ENCODE assay signal across 12 cellular contexts in the genomic region with DNA sequence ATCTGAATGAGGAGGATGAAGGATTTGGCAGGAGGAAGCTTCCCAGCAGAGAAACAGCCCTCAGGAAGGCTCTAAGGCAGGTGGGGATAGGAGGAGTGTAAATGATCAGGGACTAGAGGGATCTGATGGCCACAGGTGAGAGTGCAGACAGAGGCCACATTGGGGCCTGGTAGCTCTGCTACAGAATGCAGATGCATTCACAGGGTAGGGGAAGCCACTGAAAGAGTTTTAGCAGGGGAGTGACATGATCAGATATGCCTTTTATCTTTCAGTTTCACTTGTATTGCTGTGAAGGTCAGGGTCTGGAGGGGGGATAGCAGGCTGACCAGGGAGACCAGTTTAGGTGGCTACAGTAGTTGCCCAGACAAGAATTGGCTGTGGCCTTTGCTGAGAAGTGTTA. TPM values are rescaled to one million over a fixed set of nuclear protein-coding genes. Genes with fewer than 3 reads are reported as not detected.
DNase-seq lines count a peak whose midpoint lies in the region; ATAC-seq, FAIRE-seq and TF ChIP-seq lines count a peak whose summit lies in the region.
"Had no signal": no experiment of that assay in that cellular context is flagged by ENCODE, and none has a peak within 500 bp of the region (broad histone marks: within the 10 kb centered on the region; RNA-seq: fewer than 3 reads in every experiment).

No MANE protein-coding gene starts in this region.

- peak overlapping the region in 6 of 8 donors; percentile 22 to 98 (median 47) for H3K4me3 Mint-ChIP-seq in CD4-positive, alpha-beta memory T cell
- H3K4me3 Mint-ChIP-seq in IgD-negative memory B cell (peak overlapping the region; percentile 10 to 97 (median 40)), nephron progenitor cell (no peak overlapping the region)

- no peak for TF ChIP-seq EP300 in GM12878 (IDR thresholded peaks at IDR 0.05; ENCODE audit: borderline replicate concordance in 1 of 2, control insufficient read depth in 1 of 2, low read depth in 2 of 2, low read length in 2 of 2)

- peak overlapping the region; percentile 32 for H3K9ac ChIP-seq in GM12878 (ENCODE audit: control insufficient read depth, insufficient read depth, low read length)

- intact Hi-C loops in CD4-positive, alpha-beta memory T cell (cut with micrococcal nuclease) = no loop called here
- intact Hi-C loops in GM12878 (cut with micrococcal nuclease; ENCODE audit: unreplicated experiment) = no loop called here

- H3K4me1 Mint-ChIP-seq in CD4-positive, alpha-beta memory T cell = peaks cover 34 to 65% (median 51%) of the 10 kb centered on the region in 4 donors
- peaks cover 23 to 44% (median 38%) of the 10 kb centered on the region in 3 donors for H3K4me1 Mint-ChIP-seq in IgD-negative memory B cell
- H3K4me1 Mint-ChIP-seq in nephron progenitor cell = peaks cover 27% of the 10 kb centered on the region

- H3K27ac Mint-ChIP-seq in CD4-positive, alpha-beta memory T cell = peak overlapping the region; percentile 8 to 85 (median 76)
- H3K27ac Mint-ChIP-seq in IgD-negative memory B cell = peak overlapping the region; percentile 8 to 88 (median 27)
- H3K27ac Mint-ChIP-seq in nephron progenitor cell = no peak overlapping the region

- peaks cover 44% of the 10 kb centered on the region for H3K79me2 ChIP-seq in GM12878 (ENCODE audit: control insufficient read depth, insufficient read depth, low read length)

- peak overlapping the region; percentile 93 for H3K4me2 ChIP-seq in GM12878 (ENCODE audit: control insufficient read depth, insufficient read depth)

- no peaks in the 10 kb centered on the region for H4K20me1 ChIP-seq in GM12878 (ENCODE audit: control insufficient read depth, insufficient read depth)

- H2AFZ ChIP-seq in GM12878 (ENCODE audit: control insufficient read depth, low read depth, low read length) = 0 out of 2 replicates have a peak overlapping the region, but pooled peaks have one; percentile 16

- no TSS peak for BruUV-seq in GM12878 (replicated peaks; lab: Mats Ljungman, UMichigan)

- no peaks in the 10 kb centered on the region for H3K36me3 ChIP-seq in CD4-positive, alpha-beta memory T cell (ENCODE audit: insufficient read depth, low read length)
- no peaks in the 10 kb centered on the region for H3K36me3 ChIP-seq in GM12878 (ENCODE audit: control insufficient read depth in 2 of 2, insufficient read depth in 2 of 2, low read length in 1 of 2)

- no peak overlapping the region for H3K4me3 ChIP-seq in CD4-positive, alpha-beta memory T cell (ENCODE audit: low read length in 2 of 2)
- H3K4me3 ChIP-seq in GM12878 = peak overlapping the region; percentile 83
- H3K4me3 ChIP-seq: lung had no signal

- RAD21 ChIA-PET in GM12878 (lab: Charles Lee; ENCODE audit: unreplicated experiment) = interaction anchor here (1.1 to 1.7 kb wide), 3 partner anchors 25 to 139 kb away, joined by 3 to 11 read pairs (median 3); partner anchors contain the start of genes CAMLG and PCBD2

- H3K4me1 ChIP-seq in CD4-positive, alpha-beta memory T cell (ENCODE audit: insufficient read depth, low read length) = peaks cover 33% of the 10 kb centered on the region
- peaks cover 18% of the 10 kb centered on the region for H3K4me1 ChIP-seq in GM12878 (ENCODE audit: control insufficient read depth, insufficient read depth, low read length)

- SMC1A ChIA-PET in GM12878 (lab: Charles Lee; ENCODE audit: uncharacterized antibody, unreplicated experiment) = interaction anchor here (1.1 to 1.8 kb wide), 4 partner anchors 8 to 27 kb away, joined by 3 to 7 read pairs (median 4); partner anchors contain the start of gene PCBD2

- no peaks in the 10 kb centered on the region for H3K27me3 Mint-ChIP-seq in CD4-positive, alpha-beta memory T cell
- H3K27me3 Mint-ChIP-seq in IgD-negative memory B cell (no peaks in the 10 kb centered on the region), nephron progenitor cell (ENCODE audit: low read depth, poor library complexity) (peaks cover 10% of the 10 kb centered on the region)

- TF ChIP-seq CTCF in GM12878 (IDR thresholded peaks at IDR 0.05 in 2 of 3, conservative IDR thresholded peaks at IDR 0.05 in 1 of 3; ENCODE audit: control insufficient read depth in 2 of 3, extremely low read depth in 1 of 3, insufficient read depth in 1 of 3, low read depth in 3 of 3, low read length in 3 of 3) (no peak), nephron progenitor cell (IDR thresholded peaks at IDR 0.05) (no peak)

- no peak for TF ChIP-seq RAD21 in GM12878 (IDR thresholded peaks at IDR 0.05; ENCODE audit: insufficient read depth, low read depth, low read length)

- H3K27ac ChIP-seq in CD4-positive, alpha-beta memory T cell (ENCODE audit: low read depth, low read length) = no peak overlapping the region
- H3K27ac ChIP-seq in GM12878 (ENCODE audit: control insufficient read depth, insufficient read depth) = peak overlapping the region; percentile 60

- ATAC-seq in GM18907 (IDR thresholded peaks at IDR 0.05; ENCODE audit: unreplicated experiment) (peak; percentile 54), GM12878 (peak; percentile 54)
- ATAC-seq: sciatic nerve had no signal

- POLR2A ChIA-PET in CD4-positive, alpha-beta memory T cell (lab: Charles Lee; ENCODE audit: partially characterized antibody) = interaction anchor here (1.6 kb wide), 1 partner anchor 8 kb away, joined by 4 read pairs; no protein-coding TSS in a partner anchor
- POLR2A ChIA-PET in GM12878 (lab: Charles Lee) = interaction anchor here (0.7 to 1.5 kb wide), 3 partner anchors 14 to 135 kb away, joined by 3 to 10 read pairs (median 5); no protein-coding TSS in a partner anchor

- no peak for DNase-seq in CD4-positive, alpha-beta memory T cell
- DNase-seq in GM12878 (ENCODE audit: low read depth, low spot score) (peak; percentile 30), nephron progenitor cell (no peak), hypothalamus (lab: John Stamatoyannopoulos, UW) (no peak)
- DNase-seq in stimulated activated CD4-positive, alpha-beta T cell treated with anti-CD3 and anti-CD28 coated beads, Interleukin-2, amount 100 ng/mL, for 48 hours = no peak
- no peak for DNase-seq in stimulated activated CD4-positive, alpha-beta T cell treated with anti-CD3 and anti-CD28 coated beads, Interleukin-4, amount 100 ng/mL, for 4 hours
- DNase-seq: activated T-cell treated with anti-CD3 and anti-CD28 coated beads, Interleukin-2, amount 50 U/mL, for 48 hours; NCI-H446 had no signal

- H3K36me3 Mint-ChIP-seq in CD4-positive, alpha-beta memory T cell = peaks cover 3 to 19% of the 10 kb centered on the region in 2 donors
- H3K36me3 Mint-ChIP-seq in IgD-negative memory B cell (no peaks in the 10 kb centered on the region), nephron progenitor cell (ENCODE audit: low read depth) (peaks cover 22% of the 10 kb centered on the region)

- H3K27me3 ChIP-seq in CD4-positive, alpha-beta memory T cell (ENCODE audit: insufficient read depth, low read length) = no peaks in the 10 kb centered on the region
- H3K27me3 ChIP-seq in GM12878 (replicated peaks in 1 of 2; ENCODE audit: control insufficient read depth in 2 of 2, insufficient read depth in 2 of 2, low read length in 1 of 2) = no peaks in the 10 kb centered on the region

- CTCF ChIA-PET in CD4-positive, alpha-beta memory T cell (lab: Charles Lee; ENCODE audit: partially characterized antibody) = no interaction called here
- CTCF ChIA-PET in GM12878 (lab: Yijun Ruan, JAX) = interaction anchor here (0.7 to 1.5 kb wide), 5 partner anchors 13 to 27 kb away, joined by 3 to 6 read pairs (median 3); partner anchors contain the start of gene PCBD2

- no peaks in the 10 kb centered on the region for H3K9me3 Mint-ChIP-seq in CD4-positive, alpha-beta memory T cell
- H3K9me3 Mint-ChIP-seq in IgD-negative memory B cell (peaks cover 0 to 2% (median 0%) of the 10 kb centered on the region in 3 donors), nephron progenitor cell (peaks cover 5% of the 10 kb centered on the region)

- no peaks in the 10 kb centered on the region for H3K9me3 ChIP-seq in CD4-positive, alpha-beta memory T cell (ENCODE audit: control insufficient read depth in 1 of 2, low read length in 2 of 2)
- no peaks in the 10 kb centered on the region for H3K9me3 ChIP-seq in GM12878 (replicated peaks; ENCODE audit: control insufficient read depth, insufficient read depth, low read length)

- in situ Hi-C loops in GM12878 (cut with MboI) = no loop called here

- 0 out of 2 replicates have a peak, but pooled peaks have one; percentile 41 for TF ChIP-seq POLR2A in GM12878 (IDR thresholded peaks at IDR 0.05; ENCODE audit: low read depth, low read length)

- FAIRE-seq in GM12878 (lab: Jason Lieb, UNC) = no peak

RNA-seq across cellular contexts. Expression of gene TXNDC15, which starts 3.0 kb away (rescaled TPM):
- total RNA-seq in CD4-positive, alpha-beta memory T cell = 10 to 100 TPM; 42.8 to 52.0 TPM
- polyA plus RNA-seq in CD4-positive, alpha-beta memory T cell = 10 to 100 TPM; 14.4 to 23.0 TPM
- polyA plus RNA-seq in IgD-negative memory B cell (14.2 TPM), GM12878 (2011; rRNA removed) (35.5 and 49.9 TPM in 2 replicates), GM12878 (2014; fragmentation: Illumina TruSeq; extraction: Trizol) (33.4 and 40.0 TPM in 2 replicates), GM12878 (2014; fragmentation: Nextera tagmentation; extraction: Ambion mirVana) (10 to 100 TPM in 1 of 2 experiments, 1 to 10 TPM in 1; 8.1 to 17.9 TPM), GM12878 (2014; rRNA removed) (45.6 and 60.6 TPM in 2 replicates), GM12878 (2016; fragmentation: Nextera tagmentation; extraction: Ambion mirVana) (10 to 100 TPM; 45.8 to 47.1 TPM)
- total RNA-seq in GM12878 (2013; cell fraction: nucleolus; rRNA removed) = 51.0 and 53.7 TPM in 2 replicates
- total RNA-seq in GM12878 (2014; rRNA removed) (27.4 and 31.3 TPM in 2 replicates), GM12878 (2014; rRNA removed; fragmentation: Illumina TruSeq; extraction: Trizol) (52.1 and 53.0 TPM in 2 replicates), GM12878 (2021) (39.3 and 40.7 TPM in 2 replicates)
- 22.9 TPM for polyA plus RNA-seq in GM12878 (2011; ENCODE audit: low read depth)
- polyA plus RNA-seq in GM12878 (2011; cell fraction: cytosol; rRNA removed) = 37.2 and 64.1 TPM in 2 replicates
- 20.7 and 27.2 TPM in 2 replicates for polyA plus RNA-seq in GM12878 (2011; cell fraction: nucleus; rRNA removed)
- 28.2 and 36.9 TPM in 2 replicates for polyA plus RNA-seq in GM12878 (2012)
- polyA minus RNA-seq in GM12878 (2011; rRNA and poly(A)+ RNA removed) = 39.1 and 48.5 TPM in 2 replicates
- polyA minus RNA-seq in GM12878 (2011; cell fraction: cytosol; rRNA and poly(A)+ RNA removed) = 11.3 and 12.7 TPM in 2 replicates
- 4.5 and 9.9 TPM in 2 replicates for polyA minus RNA-seq in GM12878 (2011; cell fraction: nucleus; rRNA and poly(A)+ RNA removed)

RNA-seq across cellular contexts. Expression of gene PCBD2, which starts 27.8 kb away (rescaled TPM):
- 10 to 100 TPM; 13.1 to 15.6 TPM for total RNA-seq in CD4-positive, alpha-beta memory T cell
- 10 to 100 TPM; 11.5 to 11.6 TPM for polyA plus RNA-seq in CD4-positive, alpha-beta memory T cell
- polyA plus RNA-seq in IgD-negative memory B cell (13.9 TPM), GM12878 (2011; rRNA removed) (6.8 and 8.3 TPM in 2 replicates), GM12878 (2014; fragmentation: Illumina TruSeq; extraction: Trizol) (5.4 and 7.0 TPM in 2 replicates), GM12878 (2014; fragmentation: Nextera tagmentation; extraction: Ambion mirVana) (1 to 10 TPM; 6.7 to 7.0 TPM), GM12878 (2014; rRNA removed) (4.3 and 6.5 TPM in 2 replicates), GM12878 (2016; fragmentation: Nextera tagmentation; extraction: Ambion mirVana) (10 to 100 TPM; 10.8 to 13.6 TPM)
- 5.3 and 9.1 TPM in 2 replicates for total RNA-seq in GM12878 (2013; cell fraction: nucleolus; rRNA removed)
- total RNA-seq in GM12878 (2014; rRNA removed) (6.6 and 7.5 TPM in 2 replicates), GM12878 (2014; rRNA removed; fragmentation: Illumina TruSeq; extraction: Trizol) (4.8 and 5.7 TPM in 2 replicates), GM12878 (2021) (6.0 and 7.4 TPM in 2 replicates)
- polyA plus RNA-seq in GM12878 (2011; ENCODE audit: low read depth) = 3.2 TPM
- polyA plus RNA-seq in GM12878 (2011; cell fraction: cytosol; rRNA removed) = 4.1 and 4.8 TPM in 2 replicates
- 2.6 and 3.7 TPM in 2 replicates for polyA plus RNA-seq in GM12878 (2011; cell fraction: nucleus; rRNA removed)
- polyA plus RNA-seq in GM12878 (2012) = 4.5 and 4.6 TPM in 2 replicates
- 2.3 and 2.8 TPM in 2 replicates for polyA minus RNA-seq in GM12878 (2011; rRNA and poly(A)+ RNA removed)
- polyA minus RNA-seq in GM12878 (2011; cell fraction: cytosol; rRNA and poly(A)+ RNA removed) = 1.7 and 2.7 TPM in 2 replicates
- 1.6 and 2.7 TPM in 2 replicates for polyA minus RNA-seq in GM12878 (2011; cell fraction: nucleus; rRNA and poly(A)+ RNA removed)

RNA-seq across cellular contexts. Expression of gene C5orf24, which starts 31.4 kb away (rescaled TPM):
- 10 to 100 TPM; 33.4 to 33.9 TPM for total RNA-seq in CD4-positive, alpha-beta memory T cell
- 1 to 10 TPM; 9.2 TPM for polyA plus RNA-seq in CD4-positive, alpha-beta memory T cell
- polyA plus RNA-seq in IgD-negative memory B cell (9.4 TPM), GM12878 (2011; rRNA removed) (26.8 and 37.7 TPM in 2 replicates), GM12878 (2014; fragmentation: Illumina TruSeq; extraction: Trizol) (16.5 and 21.6 TPM in 2 replicates), GM12878 (2014; fragmentation: Nextera tagmentation; extraction: Ambion mirVana) (1 to 10 TPM; 5.4 to 5.6 TPM), GM12878 (2014; rRNA removed) (18.2 and 23.1 TPM in 2 replicates), GM12878 (2016; fragmentation: Nextera tagmentation; extraction: Ambion mirVana) (10 to 100 TPM; 15.6 to 16.3 TPM)
- 56.4 and 64.1 TPM in 2 replicates for total RNA-seq in GM12878 (2013; cell fraction: nucleolus; rRNA removed)
- total RNA-seq in GM12878 (2014; rRNA removed) (12.9 and 14.6 TPM in 2 replicates), GM12878 (2014; rRNA removed; fragmentation: Illumina TruSeq; extraction: Trizol) (15.0 and 15.8 TPM in 2 replicates), GM12878 (2021) (12.8 and 15.6 TPM in 2 replicates)
- 29.2 TPM for polyA plus RNA-seq in GM12878 (2011; ENCODE audit: low read depth)
- polyA plus RNA-seq in GM12878 (2011; cell fraction: cytosol; rRNA removed) = 8.4 and 10.4 TPM in 2 replicates
- polyA plus RNA-seq in GM12878 (2011; cell fraction: nucleus; rRNA removed) = 19.6 and 23.2 TPM in 2 replicates
- 11.3 and 13.8 TPM in 2 replicates for polyA plus RNA-seq in GM12878 (2012)
- polyA minus RNA-seq in GM12878 (2011; rRNA and poly(A)+ RNA removed) = 21.7 and 25.1 TPM in 2 replicates
- polyA minus RNA-seq in GM12878 (2011; cell fraction: cytosol; rRNA and poly(A)+ RNA removed) = 5.5 and 6.3 TPM in 2 replicates
- polyA minus RNA-seq in GM12878 (2011; cell fraction: nucleus; rRNA and poly(A)+ RNA removed) = 23.7 and 36.5 TPM in 2 replicates
